11 cellular contexts compared by ENCODE assay signal in genomic region chr2:229725716-229726346, GRCh38. TPM values are rescaled to one million over a fixed set of nuclear protein-coding genes. Genes with fewer than 3 reads are reported as not detected.
DNase-seq lines count a peak whose midpoint lies in the region; ATAC-seq and TF ChIP-seq lines count a peak whose summit lies in the region.
"Had no signal": no experiment of that assay in that cellular context is flagged by ENCODE, and none has a peak within 500 bp of the region (broad histone marks: within the 10 kb centered on the region; RNA-seq: fewer than 3 reads in every experiment).

No MANE protein-coding gene starts in this region.

- H3K4me1 ChIP-seq in SK-N-SH (ENCODE audit: control insufficient read depth in 1 of 2, insufficient read depth in 2 of 2, low read depth in 1 of 2, low read length in 1 of 2) (peaks cover 0 to 2% of the 10 kb centered on the region in 2 experiments; a peak in 1 of 4 replicates), foreskin keratinocyte (no peaks in the 10 kb centered on the region)

- no peaks in the 10 kb centered on the region for H3K79me2 ChIP-seq in SK-N-SH (ENCODE audit: insufficient read depth)

- H3K9ac ChIP-seq in SK-N-SH = no peak overlapping the region

- no peak overlapping the region for H3K27ac ChIP-seq in SK-N-SH (ENCODE audit: low read depth in 2 of 2, low read length in 1 of 2)
- no peak overlapping the region for H3K27ac ChIP-seq in foreskin keratinocyte
- H3K27ac ChIP-seq: VCaP had no signal

- no peaks in the 10 kb centered on the region for H3K9me2 ChIP-seq in SK-N-SH

- no peaks in the 10 kb centered on the region for H3F3A ChIP-seq in SK-N-SH (replicated peaks; ENCODE audit: insufficient read depth)

- H3K4me2 ChIP-seq in SK-N-SH = no peak overlapping the region

- TF ChIP-seq CTCF in AG10803 (conservative IDR thresholded peaks at IDR 0.05; ENCODE audit: low read length) = no peak
- TF ChIP-seq CTCF in SK-N-SH (IDR thresholded peaks at IDR 0.05) = no peak
- TF ChIP-seq CTCF in foreskin keratinocyte (conservative IDR thresholded peaks at IDR 0.05) = no peak

- no peaks in the 10 kb centered on the region for H3K27me3 ChIP-seq in SK-N-SH (ENCODE audit: insufficient read depth)
- H3K27me3 ChIP-seq in foreskin keratinocyte = peaks cover 2% of the 10 kb centered on the region

- peak; percentile 75 for ATAC-seq in foreskin keratinocyte

- no peaks in the 10 kb centered on the region for H3K9me3 ChIP-seq in SK-N-SH

- DNase-seq in AG10803 (ENCODE audit: low read depth) (peak; percentile 54), HK-2 (ENCODE audit: unreplicated experiment) (peak; percentile 58), SK-N-SH (no peak), foreskin keratinocyte (peak; percentile 23 to 71), NCI-H1105 (lab: John Stamatoyannopoulos, UW) (no peak), iPS-NIHi11 (ENCODE audit: low spot score) (no peak), SK-N-DZ (ENCODE audit: low spot score) (no peak), HuH-7.5 (ENCODE audit: low spot score) (no peak)
- DNase-seq: NCI-H526 treated with DMSO at 0.1 percent for 48 hours; stimulated activated CD4-positive, alpha-beta T cell treated with anti-CD3 and anti-CD28 coated beads, Interleukin-1b, Interleukin-23, amount 100 ng/mL, for 48 hours had no signal

- WGBS in SK-N-SH (ENCODE audit: low lambda C conversion rate) = 28% methylated on average over 6 of the region's 6 CpGs

- H2AFZ ChIP-seq in SK-N-SH (ENCODE audit: low read depth) = no peak overlapping the region

- CTCF ChIA-PET in SK-N-SH (lab: Yijun Ruan, JAX) = interaction anchor here (0.9 to 2.1 kb wide), 4 partner anchors 9 to 139 kb away, joined by 3 to 12 read pairs (median 6); no protein-coding TSS in a partner anchor

- H3K36me3 ChIP-seq in SK-N-SH (replicated peaks in 1 of 2; ENCODE audit: control insufficient read depth in 1 of 2, insufficient read depth in 2 of 2, low read length in 1 of 2) = no peaks in the 10 kb centered on the region

- TF ChIP-seq RAD21 in SK-N-SH (IDR thresholded peaks at IDR 0.05; ENCODE audit: low read length) = no peak

- TF ChIP-seq EP300 in SK-N-SH (IDR thresholded peaks at IDR 0.05; ENCODE audit: borderline replicate concordance in 1 of 2, low read depth in 1 of 2, low read length in 1 of 2) = no peak

- POLR2A ChIA-PET in SK-N-SH (lab: Yijun Ruan, JAX) = no interaction called here

- no peak overlapping the region for H3K4me3 ChIP-seq in AG10803 (ENCODE audit: low read length)
- H3K4me3 ChIP-seq in SK-N-SH (ENCODE audit: low read depth in 2 of 2, low read length in 1 of 2) = no peak overlapping the region

- no peaks in the 10 kb centered on the region for H4K20me1 ChIP-seq in SK-N-SH (ENCODE audit: insufficient read depth)

TF ChIP-seq in SK-N-SH, 30 proteins besides CTCF, POLR2A, EP300 and RAD21:
- TF ChIP-seq USF1 (IDR thresholded peaks at IDR 0.05; ENCODE audit: borderline replicate concordance, low read depth) (peak; percentile 57; the same call in 1 of the 2 replicates), SMC3 (IDR thresholded peaks at IDR 0.05; ENCODE audit: low read depth, low read length) (no peak), FOXJ3 (CRISPR knock-in tag; IDR thresholded peaks at IDR 0.05) (no peak), RXRA (IDR thresholded peaks at IDR 0.05; ENCODE audit: borderline replicate concordance, low read depth) (no peak), POLR2AphosphoS5 (IDR thresholded peaks at IDR 0.05; ENCODE audit: low read depth, low read length) (no peak)
TF ChIP-seq in SK-N-SH: peak in this region for 1.

RNA-seq across cellular contexts. Expression of gene DNER, which starts 11.5 kb away (rescaled TPM):
- polyA plus RNA-seq in SK-N-SH (2012; rRNA removed) (1.4 and 1.9 TPM in 2 replicates), foreskin keratinocyte (1.1 and 2.2 TPM in 2 replicates)
- 2.0 and 2.1 TPM in 2 replicates for polyA plus RNA-seq in SK-N-SH (2012; cell fraction: cytosol; rRNA removed)
- 2.0 and 2.2 TPM in 2 replicates for polyA plus RNA-seq in SK-N-SH (2012; cell fraction: nucleus; rRNA removed)
- 2.1 and 5.5 TPM in 2 replicates for total RNA-seq in foreskin keratinocyte
- polyA plus RNA-seq in SK-N-DZ (2014; cell fraction: cytosol; rRNA removed) = 0.05 TPM in 1 of 2 replicates, not detected in the other
- 0.97 TPM in 1 of 2 replicates, not detected in the other for polyA plus RNA-seq in SK-N-DZ (2014; cell fraction: nucleus; rRNA removed)

Comparison
In these comparisons a context has a peak if more than half of its experiments do, and no peak if none do; other contexts are left out.
1. DNase-seq: peak in AG10803 (single experiment), HK-2 (single experiment) and foreskin keratinocyte (2 of 2); none in SK-N-SH (single experiment), NCI-H1105 (single experiment), iPS-NIHi11 (single experiment), SK-N-DZ (single experiment) and HuH-7.5 (single experiment).